In genomic region chr15:65077981-65078352, GRCh38 we compare ENCODE assay signal across 8 cellular contexts. TPM values are rescaled to one million over a fixed set of nuclear protein-coding genes. Genes with fewer than 3 reads are reported as not detected.
DNase-seq lines count a peak whose midpoint lies in the region; ATAC-seq and TF ChIP-seq lines count a peak whose summit lies in the region.

No MANE protein-coding gene starts in this region.

- H3K27ac Mint-ChIP-seq in MCF 10A (ENCODE audit: low read depth, unreplicated experiment) = no peak overlapping the region
- no peak overlapping the region for H3K27ac Mint-ChIP-seq in activated T-helper 2 cell treated with anti-CD3 and anti-CD28 coated beads, Interferon-gamma antibody, Interleukin-2, Interleukin-4, amounts not matched to agents 10 μg/mL and 5 μg/mL and 100 μg/mL, durations not matched to agents 14 hours and 24 hours and 36 hours

- H3K27ac ChIP-seq in mammary epithelial cell (ENCODE audit: insufficient read depth, low read depth, low read length) (no peak overlapping the region), heart right ventricle (peak overlapping the region in 9 of 10 donors; percentile 8 to 87 (median 59)), skeletal muscle tissue (ENCODE audit: low read depth, low read length) (peak overlapping the region; percentile 53), WERI-Rb-1 (no peak overlapping the region)

- no peak overlapping the region for H2AFZ ChIP-seq in mammary epithelial cell (ENCODE audit: low read depth, low read length)

- H3K36me3 ChIP-seq in mammary epithelial cell (ENCODE audit: insufficient read depth, low read length) = no peaks in the 10 kb centered on the region
- no peaks in the 10 kb centered on the region for H3K36me3 ChIP-seq in heart right ventricle
- no peaks in the 10 kb centered on the region for H3K36me3 ChIP-seq in skeletal muscle tissue (ENCODE audit: control insufficient read depth in 3 of 3, insufficient read depth in 3 of 3, low read length in 3 of 3)
- no peaks in the 10 kb centered on the region for H3K36me3 ChIP-seq in WERI-Rb-1

- BruUV-seq in mammary epithelial cell (replicated peaks; lab: Mats Ljungman, UMichigan) (no TSS peak), MCF 10A (replicated peaks; lab: Mats Ljungman, UMichigan) (no TSS peak)

- H3K9me3 Mint-ChIP-seq in MCF 10A (ENCODE audit: unreplicated experiment) = no peaks in the 10 kb centered on the region
- H3K9me3 Mint-ChIP-seq in activated T-helper 2 cell treated with anti-CD3 and anti-CD28 coated beads, Interferon-gamma antibody, Interleukin-2, Interleukin-4, amounts not matched to agents 10 μg/mL and 5 μg/mL and 100 μg/mL, durations not matched to agents 14 hours and 24 hours and 36 hours = no peaks in the 10 kb centered on the region

- intact Hi-C loops in mammary epithelial cell (cut with micrococcal nuclease) = no loop called here
- intact Hi-C loops in MCF 10A (cut with micrococcal nuclease) = no loop called here
- intact Hi-C loops in activated T-helper 2 cell treated with anti-CD3 and anti-CD28 coated beads, Interferon-gamma antibody, Interleukin-2, Interleukin-4, amounts not matched to agents 10 μg/mL and 5 μg/mL and 100 μg/mL, durations not matched to agents 14 hours and 24 hours and 36 hours (cut with micrococcal nuclease) = loop anchor here (1.0 to 2.0 kb wide), 2 partner anchors 24 to 45 kb away; no protein-coding TSS in a partner anchor
- intact Hi-C loops in heart right ventricle (cut with DNase I) = loop anchor here in 4 of 10 donors (1.0 to 2.0 kb wide), 2 partner anchors 23 to 24 kb away; no protein-coding TSS in a partner anchor

- H3K9me3 ChIP-seq in mammary epithelial cell (replicated peaks; ENCODE audit: insufficient read depth, low read length) (no peaks in the 10 kb centered on the region), heart right ventricle (no peaks in the 10 kb centered on the region), skeletal muscle tissue (ENCODE audit: control insufficient read depth in 3 of 3, low read length in 3 of 3) (no peaks in the 10 kb centered on the region), WERI-Rb-1 (ENCODE audit: severe bottlenecking) (no peaks in the 10 kb centered on the region)

- H3K9ac ChIP-seq in mammary epithelial cell (ENCODE audit: insufficient read depth, low read length) = no peak overlapping the region
- peak overlapping the region; percentile 63 to 72 (median 69) for H3K9ac ChIP-seq in skeletal muscle tissue (ENCODE audit: low read depth in 1 of 3, low read length in 3 of 3)

- H3K4me3 ChIP-seq in mammary epithelial cell (replicated peaks in 1 of 3; ENCODE audit: insufficient read depth in 1 of 3, low read depth in 2 of 3, low read length in 3 of 3) (no peak overlapping the region), heart right ventricle (peak overlapping the region in 4 of 10 donors; percentile 5 to 24 (median 18)), skeletal muscle tissue (ENCODE audit: low read length in 3 of 3) (peak overlapping the region; percentile 67 to 79 (median 79)), WERI-Rb-1 (ENCODE audit: low read depth, low read length) (no peak overlapping the region)

- dilution Hi-C loops in mammary epithelial cell (cut with HindIII; ENCODE audit: low sequenced_read_pairs) = no loop called here

- H3K36me3 Mint-ChIP-seq in MCF 10A (ENCODE audit: insufficient read depth, unreplicated experiment) = no peaks in the 10 kb centered on the region
- no peaks in the 10 kb centered on the region for H3K36me3 Mint-ChIP-seq in activated T-helper 2 cell treated with anti-CD3 and anti-CD28 coated beads, Interferon-gamma antibody, Interleukin-2, Interleukin-4, amounts not matched to agents 10 μg/mL and 5 μg/mL and 100 μg/mL, durations not matched to agents 14 hours and 24 hours and 36 hours (ENCODE audit: low read depth)

- H3K4me1 ChIP-seq in mammary epithelial cell (ENCODE audit: insufficient read depth, low read length) (peaks cover 31% of the 10 kb centered on the region), heart right ventricle (peaks cover 4 to 67% (median 27%) of the 10 kb centered on the region in 9 donors), skeletal muscle tissue (ENCODE audit: control insufficient read depth in 3 of 3, insufficient read depth in 3 of 3, low read length in 3 of 3) (peaks cover 38 to 54% (median 45%) of the 10 kb centered on the region in 3 donors)

- no peaks in the 10 kb centered on the region for H4K20me1 ChIP-seq in mammary epithelial cell (ENCODE audit: insufficient read depth, low read length)

- CTCF ChIA-PET in mammary epithelial cell (lab: Charles Lee; ENCODE audit: low non-redundant PET) (interaction anchor here (0.6 kb wide), 1 partner anchor 44 kb away, joined by 4 read pairs; no protein-coding TSS in a partner anchor), MCF 10A (lab: Yijun Ruan, JAX) (no interaction called here)

- no peaks in the 10 kb centered on the region for H3K27me3 ChIP-seq in mammary epithelial cell (ENCODE audit: insufficient read depth, low read length)
- peaks cover 0 to 34% (median 8%) of the 10 kb centered on the region in 7 donors for H3K27me3 ChIP-seq in heart right ventricle
- H3K27me3 ChIP-seq in skeletal muscle tissue (ENCODE audit: control insufficient read depth in 3 of 3, insufficient read depth in 3 of 3, low read length in 3 of 3) = peaks cover 0 to 4% (median 3%) of the 10 kb centered on the region in 3 donors
- H3K27me3 ChIP-seq in WERI-Rb-1 (ENCODE audit: insufficient read depth, low read depth, severe bottlenecking) = no peaks in the 10 kb centered on the region

- ATAC-seq in heart right ventricle = peak; percentile 41 to 71 (median 58)
- no peak for ATAC-seq in HG02840 (IDR thresholded peaks at IDR 0.05; ENCODE audit: low FRiP score, unreplicated experiment)
- ATAC-seq in GM19467 (IDR thresholded peaks at IDR 0.05; ENCODE audit: unreplicated experiment) = no peak

- H3K79me2 ChIP-seq in mammary epithelial cell (ENCODE audit: insufficient read depth, low read length) = no peaks in the 10 kb centered on the region

- in situ Hi-C loops in mammary epithelial cell (cut with MboI; ENCODE audit: low sequenced_read_pairs in 2 of 2) = no loop called here

- peak overlapping the region; percentile 24 for H3K4me2 ChIP-seq in mammary epithelial cell (ENCODE audit: insufficient read depth, low read depth, low read length)

- POLR2A ChIA-PET in MCF 10A (lab: Yijun Ruan, JAX) = no interaction called here

- peaks cover 7% of the 10 kb centered on the region for H3K4me1 Mint-ChIP-seq in MCF 10A (ENCODE audit: insufficient read depth, unreplicated experiment)
- peaks cover 12% of the 10 kb centered on the region for H3K4me1 Mint-ChIP-seq in activated T-helper 2 cell treated with anti-CD3 and anti-CD28 coated beads, Interferon-gamma antibody, Interleukin-2, Interleukin-4, amounts not matched to agents 10 μg/mL and 5 μg/mL and 100 μg/mL, durations not matched to agents 14 hours and 24 hours and 36 hours (ENCODE audit: low read depth)

- no peak overlapping the region for H3K4me3 Mint-ChIP-seq in MCF 10A (ENCODE audit: unreplicated experiment)
- H3K4me3 Mint-ChIP-seq in activated T-helper 2 cell treated with anti-CD3 and anti-CD28 coated beads, Interferon-gamma antibody, Interleukin-2, Interleukin-4, amounts not matched to agents 10 μg/mL and 5 μg/mL and 100 μg/mL, durations not matched to agents 14 hours and 24 hours and 36 hours (ENCODE audit: low read depth) = no peak overlapping the region

- peaks cover 9% of the 10 kb centered on the region for H3K27me3 Mint-ChIP-seq in MCF 10A (ENCODE audit: insufficient read depth, unreplicated experiment)
- H3K27me3 Mint-ChIP-seq in activated T-helper 2 cell treated with anti-CD3 and anti-CD28 coated beads, Interferon-gamma antibody, Interleukin-2, Interleukin-4, amounts not matched to agents 10 μg/mL and 5 μg/mL and 100 μg/mL, durations not matched to agents 14 hours and 24 hours and 36 hours (ENCODE audit: low read depth) = peaks cover 27% of the 10 kb centered on the region

- WGBS in mammary epithelial cell (ENCODE audit: low coverage, missing lambda C conversion rate) = 55% methylated on average over 8 of the region's 24 CpGs
- 21 to 42% methylated on average over 23 to 24 of the region's 24 CpGs for WGBS in heart right ventricle, 2 donors

- DNase-seq in mammary epithelial cell = no peak
- no peak for DNase-seq in MCF 10A (ENCODE audit: unreplicated experiment)
- peak; percentile 34 for DNase-seq in activated T-helper 2 cell treated with anti-CD3 and anti-CD28 coated beads, Interferon-gamma antibody, Interleukin-2, Interleukin-4, amounts not matched to agents 10 μg/mL and 5 μg/mL and 100 μg/mL, durations not matched to agents 14 hours and 24 hours and 36 hours (ENCODE audit: low spot score)
- DNase-seq in heart right ventricle = peak; percentile 58 to 79
- no peak for DNase-seq in WERI-Rb-1

- TF ChIP-seq CTCF in mammary epithelial cell (conservative IDR thresholded peaks at IDR 0.05 in 1 of 2, IDR thresholded peaks at IDR 0.05 in 1 of 2; ENCODE audit: extremely low read depth in 1 of 2, insufficient read depth in 1 of 2, low read depth in 1 of 2, low read length in 2 of 2) (peak; percentile 5 to 41), MCF 10A (IDR thresholded peaks at IDR 0.05; ENCODE audit: unreplicated experiment) (no peak), heart right ventricle (IDR thresholded peaks at IDR 0.05) (peak; percentile 29 to 75 (median 59)), WERI-Rb-1 (IDR thresholded peaks at IDR 0.05; ENCODE audit: low read depth, low read length) (no peak)

RNA-seq across cellular contexts. Expression of gene KBTBD13, which starts 1.4 kb away (rescaled TPM):
- total RNA-seq in mammary epithelial cell (not detected), MCF 10A (2022) (not detected in 2 replicates), heart right ventricle (10 to 100 TPM in 3 of 10 donors, 1 to 10 TPM in 7; 4.1 to 20.5 (median 4.6) TPM), skeletal muscle tissue (1.6 TPM)
- polyA plus RNA-seq in mammary epithelial cell (not detected), heart right ventricle (1 to 10 TPM in 1 of 2 donors, under 1 TPM in 1; 0.84 to 7.8 TPM)
- polyA minus RNA-seq in mammary epithelial cell = not detected
- not detected in 2 replicates for total RNA-seq in activated T-helper 2 cell treated with anti-CD3 and anti-CD28 coated beads, Interferon-gamma antibody, Interleukin-2, Interleukin-4, amounts not matched to agents 10 μg/mL and 5 μg/mL and 100 μg/mL, durations not matched to agents 14 hours and 24 hours and 36 hours

RNA-seq across cellular contexts. Expression of gene RASL12, which starts 10.2 kb away (rescaled TPM):
- total RNA-seq in mammary epithelial cell (not detected), MCF 10A (2022) (not detected in 2 replicates), heart right ventricle (10 to 100 TPM in 7 of 10 donors, 1 to 10 TPM in 3; 4.4 to 20.1 (median 11.8) TPM), skeletal muscle tissue (15.1 TPM)
- polyA plus RNA-seq in mammary epithelial cell (0.09 TPM), heart right ventricle (10 to 100 TPM; 13.1 to 18.7 TPM)
- polyA minus RNA-seq in mammary epithelial cell = not detected
- not detected in 2 replicates for total RNA-seq in activated T-helper 2 cell treated with anti-CD3 and anti-CD28 coated beads, Interferon-gamma antibody, Interleukin-2, Interleukin-4, amounts not matched to agents 10 μg/mL and 5 μg/mL and 100 μg/mL, durations not matched to agents 14 hours and 24 hours and 36 hours

RNA-seq across cellular contexts. Expression of gene SLC51B, which starts 32.8 kb away (rescaled TPM):
- total RNA-seq in mammary epithelial cell = not detected
- polyA plus RNA-seq in mammary epithelial cell = not detected
- polyA minus RNA-seq in mammary epithelial cell = not detected
- not detected in 2 replicates for total RNA-seq in MCF 10A (2022)
- not detected in 2 replicates for total RNA-seq in activated T-helper 2 cell treated with anti-CD3 and anti-CD28 coated beads, Interferon-gamma antibody, Interleukin-2, Interleukin-4, amounts not matched to agents 10 μg/mL and 5 μg/mL and 100 μg/mL, durations not matched to agents 14 hours and 24 hours and 36 hours
- not detected for total RNA-seq in heart right ventricle
- polyA plus RNA-seq in heart right ventricle = under 1 TPM in 1 of 2 donors, not detected in 1; 0.43 TPM
- 0.52 TPM for total RNA-seq in skeletal muscle tissue

RNA-seq across cellular contexts. Expression of gene UBAP1L, which starts 37.0 kb away (rescaled TPM):
- total RNA-seq in mammary epithelial cell (1 to 10 TPM; 2.3 TPM), MCF 10A (2022) (3.0 and 3.5 TPM in 2 replicates), heart right ventricle (1 to 10 TPM in 9 of 10 donors, under 1 TPM in 1; 0.88 to 2.3 (median 1.6) TPM), skeletal muscle tissue (2.1 TPM)
- polyA plus RNA-seq in mammary epithelial cell (0.31 TPM), heart right ventricle (1 to 10 TPM in 1 of 2 donors, under 1 TPM in 1; 0.65 to 5.3 TPM)
- polyA minus RNA-seq in mammary epithelial cell = 0.83 TPM
- 6.0 and 6.3 TPM in 2 replicates for total RNA-seq in activated T-helper 2 cell treated with anti-CD3 and anti-CD28 coated beads, Interferon-gamma antibody, Interleukin-2, Interleukin-4, amounts not matched to agents 10 μg/mL and 5 μg/mL and 100 μg/mL, durations not matched to agents 14 hours and 24 hours and 36 hours

RNA-seq across cellular contexts. Expression of gene MTFMT, which starts 48.5 kb away (rescaled TPM):
- total RNA-seq in mammary epithelial cell (10 to 100 TPM; 22.5 to 27.2 TPM), MCF 10A (2022) (14.9 and 15.9 TPM in 2 replicates), heart right ventricle (10 to 100 TPM; 13.5 to 21.9 (median 18.6) TPM), skeletal muscle tissue (6.8 TPM)
- polyA plus RNA-seq in mammary epithelial cell (14.9 TPM), heart right ventricle (1 to 10 TPM; 5.5 to 8.0 TPM)
- polyA minus RNA-seq in mammary epithelial cell = 14.0 TPM
- 22.7 and 23.4 TPM in 2 replicates for total RNA-seq in activated T-helper 2 cell treated with anti-CD3 and anti-CD28 coated beads, Interferon-gamma antibody, Interleukin-2, Interleukin-4, amounts not matched to agents 10 μg/mL and 5 μg/mL and 100 μg/mL, durations not matched to agents 14 hours and 24 hours and 36 hours

Comparison
In these comparisons a context has a peak if more than half of its experiments do, and no peak if none do; other contexts are left out.
1. CTCF ChIP-seq: peak in mammary epithelial cell (2 of 2) and heart right ventricle (9 of 9); none in MCF 10A (single experiment) and WERI-Rb-1 (single experiment).
2. DNase-seq: peak in activated T-helper 2 cell treated with anti-CD3 and anti-CD28 coated beads, Interferon-gamma antibody, Interleukin-2, Interleukin-4, amounts not matched to agents 10 μg/mL and 5 μg/mL and 100 μg/mL, durations not matched to agents 14 hours and 24 hours and 36 hours (single experiment) and heart right ventricle (2 of 2); none in mammary epithelial cell (single experiment), MCF 10A (single experiment) and WERI-Rb-1 (single experiment).
3. H3K27ac ChIP-seq: peak in heart right ventricle (9 of 10) and skeletal muscle tissue (single experiment); none in mammary epithelial cell (single experiment) and WERI-Rb-1 (single experiment).
4. H3K4me3 ChIP-seq: peak in skeletal muscle tissue (3 of 3); none in mammary epithelial cell (0 of 3) and WERI-Rb-1 (single experiment).
5. ATAC-seq: peak in heart right ventricle (8 of 8); none in HG02840 (single experiment) and GM19467 (single experiment).